1 cellular context compared by ENCODE assay signal in genomic region chr15:50765202-50765967, GRCh38.
TF ChIP-seq lines count a peak whose summit lies in the region.

SPPL2A (minus strand) TSS chr15:50765706; CDS start chr15:50765533, 173 bp downstream.

TF ChIP-seq in H1, 55 proteins besides CTCF, POLR2A, EP300 and RAD21 (continued from another document):
- TF ChIP-seq CHD7 (IDR thresholded peaks at IDR 0.05; ENCODE audit: insufficient replicate concordance, low read length) (no peak), SIRT6 (IDR thresholded peaks at IDR 0.05; ENCODE audit: low read length) (no peak), ZNF274 (IDR thresholded peaks at IDR 0.05; ENCODE audit: borderline replicate concordance, extremely low read depth, low read length) (no peak), GABPA (IDR thresholded peaks at IDR 0.05; ENCODE audit: borderline replicate concordance, insufficient read depth, low read length) (peak; percentile 81; the same call in 1 of the 2 replicates), SUZ12 (IDR thresholded peaks at IDR 0.05; ENCODE audit: low read length) (no peak), E2F6 (IDR thresholded peaks at IDR 0.05) (no peak), CREB1 (IDR thresholded peaks at IDR 0.05) (no peak), YY1 (IDR thresholded peaks at IDR 0.05; ENCODE audit: low read depth, low read length) (no peak), HDAC2 (IDR thresholded peaks at IDR 0.05; ENCODE audit: borderline replicate concordance in 1 of 2, low read depth in 2 of 2, low read length in 2 of 2) (no peak), BRCA1 (IDR thresholded peaks at IDR 0.05; ENCODE audit: low read depth, low read length) (no peak), CEBPB (IDR thresholded peaks at IDR 0.05; ENCODE audit: low read depth, low read length) (peak; percentile 53; the same call in 1 of the 2 replicates), CHD1 (IDR thresholded peaks at IDR 0.05; ENCODE audit: low read depth, low read length) (no peak), EZH2 (IDR thresholded peaks at IDR 0.05; ENCODE audit: low read depth, low read length, severe bottlenecking) (no peak), POLR2AphosphoS5 (IDR thresholded peaks at IDR 0.05; ENCODE audit: low read depth, low read length) (peak; percentile 31; the same call in 1 of the 2 replicates), RFX5 (IDR thresholded peaks at IDR 0.05; ENCODE audit: borderline replicate concordance, low read depth, low read length) (no peak), KDM4A (IDR thresholded peaks at IDR 0.05; ENCODE audit: low read depth, low read length, severe bottlenecking) (peak; percentile 87), NRF1 (IDR thresholded peaks at IDR 0.05; ENCODE audit: low read depth, low read length) (no peak), POU5F1 (IDR thresholded peaks at IDR 0.05; ENCODE audit: low read depth, low read length) (no peak), PHF8 (conservative IDR thresholded peaks at IDR 0.05; ENCODE audit: low read depth, low read length) (peak; percentile 94), TCF12 (IDR thresholded peaks at IDR 0.05; ENCODE audit: low read depth, low read length) (0 out of 2 replicates have a peak, but pooled peaks have one; percentile 41), ATF2 (IDR thresholded peaks at IDR 0.05; ENCODE audit: low read length) (no peak), MAX (IDR thresholded peaks at IDR 0.05) (peak; percentile 15; the same call in 1 of the 2 replicates), CBX5 (IDR thresholded peaks at IDR 0.05; ENCODE audit: low read depth, low read length) (no peak), TBP (IDR thresholded peaks at IDR 0.05; ENCODE audit: low read depth, low read length) (no peak; the same call in 1 of the 2 replicates), SRF (IDR thresholded peaks at IDR 0.05; ENCODE audit: low read depth, low read length) (no peak), ASH2L (IDR thresholded peaks at IDR 0.05; ENCODE audit: low read length) (peak; percentile 82), SIX5 (IDR thresholded peaks at IDR 0.05; ENCODE audit: low read depth, low read length) (no peak), ATF3 (IDR thresholded peaks at IDR 0.05; ENCODE audit: insufficient read depth, low read depth, low read length) (no peak), TAF1 (IDR thresholded peaks at IDR 0.05; ENCODE audit: low read depth, low read length) (peak; percentile 53), RNF2 (IDR thresholded peaks at IDR 0.05; ENCODE audit: borderline replicate concordance, low read depth, low read length, missing control alignments, poor library complexity, severe bottlenecking) (no peak), RBBP5 (IDR thresholded peaks at IDR 0.05; ENCODE audit: borderline replicate concordance, low read depth, low read length) (peak; percentile 97), SP1 (IDR thresholded peaks at IDR 0.05; ENCODE audit: low read depth, low read length) (no peak), CTBP2 (IDR thresholded peaks at IDR 0.05; ENCODE audit: borderline replicate concordance, insufficient read depth, insufficient read length, low read length) (no peak)
